9 cellular contexts compared by ENCODE assay signal in genomic region chr1:156130578-156130942, GRCh38. TPM values are rescaled to one million over a fixed set of nuclear protein-coding genes. Genes with fewer than 3 reads are reported as not detected.
A peak's percentile ranks its signal among the peaks of the same experiment; 100 is the strongest.
DNase-seq lines count a peak whose midpoint lies in the region; ATAC-seq, FAIRE-seq and TF ChIP-seq lines count a peak whose summit lies in the region.
"Had no signal": no experiment of that assay in that cellular context is flagged by ENCODE, and none has a peak within 500 bp of the region (broad histone marks: within the 10 kb centered on the region; RNA-seq: fewer than 3 reads in every experiment).

No MANE protein-coding gene starts in this region.

- H3K4me3 ChIP-seq in right atrium auricular region (no peak overlapping the region), esophagus squamous epithelium (no peak overlapping the region), pancreas (no peak overlapping the region)
- H3K4me3 ChIP-seq: HAP-1 had no signal

- H3K27me3 ChIP-seq in right atrium auricular region (no peaks in the 10 kb centered on the region), esophagus squamous epithelium (no peaks in the 10 kb centered on the region), pancreas (no peaks in the 10 kb centered on the region)

- DNase-seq in right atrium auricular region (ENCODE audit: low spot score) (no peak), left cardiac atrium (no peak), esophagus squamous epithelium (lab: John Stamatoyannopoulos, UW) (no peak), pancreas (no peak), T-helper 9 cell (no peak), frontal cortex (ENCODE audit: low spot score in 2 of 2) (no peak)
- no peak for DNase-seq in activated naive CD4-positive, alpha-beta T cell (lab: John Stamatoyannopoulos, UW)

- H3K36me3 ChIP-seq in right atrium auricular region (peaks cover 53% of the 10 kb centered on the region), esophagus squamous epithelium (peaks cover 44 to 59% (median 45%) of the 10 kb centered on the region in 3 donors), pancreas (peaks cover 10 to 47% (median 25%) of the 10 kb centered on the region in 3 donors)

- intact Hi-C loops in left cardiac atrium (cut with DNase I), result loop anchor here in 1 of 2 donors (1.0 kb wide), 1 partner anchor 34 kb away; no protein-coding TSS in a partner anchor
- intact Hi-C loops in esophagus squamous epithelium (cut with DNase I), result no loop called here
- intact Hi-C loops in pancreas (cut with DNase I), result loop anchor here in 2 of 3 donors (2.0 to 10.0 kb wide), 2 partner anchors 34 to 46 kb away; partner anchors contain the start of gene MEX3A (in 1 of the 2)

- H3K9me3 ChIP-seq in right atrium auricular region (no peaks in the 10 kb centered on the region), esophagus squamous epithelium (no peaks in the 10 kb centered on the region), pancreas (no peaks in the 10 kb centered on the region)
- H3K9me3 ChIP-seq: HAP-1 had no signal

- 40% methylated on average over 1 of the region's 6 CpGs; no CpG with 5 or more reads in 1 of the 2 donors for WGBS in esophagus squamous epithelium, 2 donors
- WGBS in pancreas, 2 donors, result 76 to 78% methylated on average over 6 of the region's 6 CpGs

- peak overlapping the region; percentile 97 to 100 for H3K27ac ChIP-seq in right atrium auricular region
- H3K27ac ChIP-seq in esophagus squamous epithelium, result peak overlapping the region; percentile 97 to 99 (median 98)
- peak overlapping the region in 3 of 4 donors; percentile 64 to 92 (median 74) for H3K27ac ChIP-seq in pancreas

- H3K4me1 ChIP-seq in right atrium auricular region (peaks cover 0 to 57% of the 10 kb centered on the region in 2 donors), esophagus squamous epithelium (peaks cover 51 to 57% (median 52%) of the 10 kb centered on the region in 3 donors), pancreas (peaks cover 26 to 46% (median 27%) of the 10 kb centered on the region in 3 donors)

- ATAC-seq in left cardiac atrium (no peak), pancreas (peak in 1 of 4 donors; percentile 1), GM18870 (IDR thresholded peaks at IDR 0.05; ENCODE audit: unreplicated experiment) (no peak)

- TF ChIP-seq POLR2A in esophagus squamous epithelium (IDR thresholded peaks at IDR 0.05), result no peak

- FAIRE-seq in pancreas (lab: Jason Lieb, UNC), result no peak
- no peak for FAIRE-seq in frontal cortex (lab: Jason Lieb, UNC)

- TF ChIP-seq CTCF in right atrium auricular region (IDR thresholded peaks at IDR 0.05), result peak in 1 of 2 donors; percentile 38
- TF ChIP-seq CTCF in esophagus squamous epithelium (IDR thresholded peaks at IDR 0.05), result no peak
- TF ChIP-seq CTCF in pancreas (IDR thresholded peaks at IDR 0.05), result peak in 1 of 4 donors; percentile 20

RNA-seq across cellular contexts. Expression of gene LMNA, which starts 16.0 kb away (rescaled TPM):
- 100 to 1,000 TPM; 258 to 273 TPM for total RNA-seq in right atrium auricular region
- total RNA-seq in left cardiac atrium, result 100 to 1,000 TPM; 264 to 384 TPM
- 100 to 1,000 TPM; 322 to 480 (median 403) TPM for total RNA-seq in esophagus squamous epithelium
- total RNA-seq in pancreas, result 100 to 1,000 TPM in 3 of 6 donors, 10 to 100 TPM in 3; 59.4 to 119 (median 92.7) TPM
- polyA plus RNA-seq in pancreas, result 100 to 1,000 TPM in 1 of 2 donors, 10 to 100 TPM in 1; 96.7 to 111 TPM
- 14.3 TPM for total RNA-seq in frontal cortex

RNA-seq across cellular contexts. Expression of gene SEMA4A, which starts 22.8 kb away (rescaled TPM):
- total RNA-seq in right atrium auricular region (1 to 10 TPM; 2.0 to 4.2 TPM), left cardiac atrium (1 to 10 TPM; 2.7 to 3.8 TPM), esophagus squamous epithelium (10 to 100 TPM; 21.4 to 36.6 (median 23.1) TPM), pancreas (1 to 10 TPM; 2.6 to 7.0 (median 4.5) TPM), frontal cortex (22.0 TPM)
- polyA plus RNA-seq in pancreas, result 1 to 10 TPM; 4.4 to 5.4 TPM

RNA-seq across cellular contexts. Expression of gene MEX3A, which starts 48.3 kb away (rescaled TPM):
- total RNA-seq in right atrium auricular region, result under 1 TPM; 0.15 to 0.47 TPM
- under 1 TPM; 0.15 to 0.42 TPM for total RNA-seq in left cardiac atrium
- 1 to 10 TPM in 1 of 4 donors, under 1 TPM in 3; 0.15 to 1.4 (median 0.65) TPM for total RNA-seq in esophagus squamous epithelium
- 1 to 10 TPM in 2 of 6 donors, under 1 TPM in 4; 0.12 to 3.1 (median 0.65) TPM for total RNA-seq in pancreas
- under 1 TPM; 0.19 to 0.76 TPM for polyA plus RNA-seq in pancreas
- total RNA-seq in frontal cortex, result 43.2 TPM

Comparison
In these comparisons a context has a peak if more than half of its experiments do, and no peak if none do; other contexts are left out.
1. RNA of gene MEX3A, which starts 48.3 kb away (total RNA-seq): 43.2 TPM in frontal cortex (single experiment); 0.15 to 1.4 TPM in esophagus squamous epithelium, 0.12 to 3.1 TPM in pancreas, 0.15 to 0.47 TPM in right atrium auricular region and 0.15 to 0.42 TPM in left cardiac atrium; every median in the first group is over 10 times any median in the second.
2. Peak in every context shown above with its lines, with median percentiles within 50 percentile points of each other: H3K27ac ChIP-seq.